16 cellular contexts compared by ENCODE assay signal in genomic region chr3:194051554-194052175, GRCh38.
DNase-seq lines count a peak whose midpoint lies in the region; ATAC-seq and TF ChIP-seq lines count a peak whose summit lies in the region.
"Had no signal": no experiment of that assay in that cellular context is flagged by ENCODE, and none has a peak within 500 bp of the region (broad histone marks: within the 10 kb centered on the region; RNA-seq: fewer than 3 reads in every experiment).

No MANE protein-coding gene starts in this region.

- H3K27ac ChIP-seq in WERI-Rb-1, result no peak overlapping the region
- H3K27ac ChIP-seq: parathyroid adenoma, tibial nerve had no signal

- peaks cover 10% of the 10 kb centered on the region for H3K9me3 Mint-ChIP-seq in activated CD4-positive, alpha-beta T cell treated with anti-CD3 and anti-CD28 coated beads for 36 hours (ENCODE audit: low read depth)
- peaks cover 9 to 16% (median 14%) of the 10 kb centered on the region in 3 donors for H3K9me3 Mint-ChIP-seq in T-cell

- CTCF ChIA-PET in activated CD4-positive, alpha-beta T cell treated with anti-CD3 and anti-CD28 coated beads for 36 hours (lab: Charles Lee), result no interaction called here
- CTCF ChIA-PET in T-cell (lab: Charles Lee), result no interaction called here

- no peak overlapping the region for H3K4me3 Mint-ChIP-seq in activated CD4-positive, alpha-beta T cell treated with anti-CD3 and anti-CD28 coated beads for 36 hours
- H3K4me3 Mint-ChIP-seq in T-cell, result no peak overlapping the region
- H3K4me3 Mint-ChIP-seq: activated CD8-positive, alpha-beta memory T cell treated with anti-CD3 and anti-CD28 coated beads, Interleukin-2, amount 10 ng/mL, durations not matched to agents 7 days and 5 days; stimulated activated effector memory CD8-positive, alpha-beta T cell treated with anti-CD3 and anti-CD28 coated beads, Interleukin-12 subunit alpha, Interleukin-12 subunit beta, amount 100 ng/mL, for 72 hours had no signal

- H3K9me3 ChIP-seq in mucosa of descending colon, result peaks cover 9% of the 10 kb centered on the region
- H3K9me3 ChIP-seq in WERI-Rb-1 (ENCODE audit: severe bottlenecking), result no peaks in the 10 kb centered on the region

- H3K27ac Mint-ChIP-seq in activated CD4-positive, alpha-beta T cell treated with anti-CD3 and anti-CD28 coated beads for 36 hours, result no peak overlapping the region
- no peak overlapping the region for H3K27ac Mint-ChIP-seq in T-cell
- H3K27ac Mint-ChIP-seq: activated CD8-positive, alpha-beta memory T cell treated with anti-CD3 and anti-CD28 coated beads, Interleukin-2, amount 10 ng/mL, durations not matched to agents 7 days and 5 days; stimulated activated effector memory CD8-positive, alpha-beta T cell treated with anti-CD3 and anti-CD28 coated beads, Interleukin-12 subunit alpha, Interleukin-12 subunit beta, amount 100 ng/mL, for 72 hours had no signal

- H3K36me3 ChIP-seq in mucosa of descending colon (ENCODE audit: low read depth) (no peaks in the 10 kb centered on the region), H7 (replicated peaks; ENCODE audit: control insufficient read depth, insufficient read depth, low read length) (no peaks in the 10 kb centered on the region), WERI-Rb-1 (no peaks in the 10 kb centered on the region)
- H3K36me3 ChIP-seq: tibial nerve had no signal

- ATAC-seq in mucosa of descending colon (peak; percentile 85), T-cell (replicated peaks in 1 of 4) (no peak)
- no peak for ATAC-seq in activated CD4-positive, alpha-beta T cell treated with anti-CD3 and anti-CD28 coated beads for 36 hours
- ATAC-seq: activated CD4-positive, CD25-positive, alpha-beta regulatory T cell treated with anti-CD3 and anti-CD28 coated beads, Interleukin-2, amount 50 U/mL, for 24 hours; activated CD8-positive, alpha-beta memory T cell treated with anti-CD3 and anti-CD28 coated beads, Interleukin-2, amount 10 ng/mL, durations not matched to agents 7 days and 5 days; left lobe of liver; stimulated activated effector memory CD8-positive, alpha-beta T cell treated with anti-CD3 and anti-CD28 coated beads, Interleukin-12 subunit alpha, Interleukin-12 subunit beta, amount 100 ng/mL, for 72 hours had no signal

- H3K27me3 ChIP-seq in H7 (ENCODE audit: control insufficient read depth, insufficient read depth, low read length), result 0 out of 2 replicates have a peak, but pooled peaks cover 4% of the 10 kb centered on the region
- no peaks in the 10 kb centered on the region for H3K27me3 ChIP-seq in WERI-Rb-1 (ENCODE audit: insufficient read depth, low read depth, severe bottlenecking)
- H3K27me3 ChIP-seq: tibial nerve had no signal

- H3K36me3 Mint-ChIP-seq in activated CD4-positive, alpha-beta T cell treated with anti-CD3 and anti-CD28 coated beads for 36 hours (ENCODE audit: low read depth), result no peaks in the 10 kb centered on the region
- H3K36me3 Mint-ChIP-seq in T-cell, result no peaks in the 10 kb centered on the region
- H3K36me3 Mint-ChIP-seq: activated CD8-positive, alpha-beta memory T cell treated with anti-CD3 and anti-CD28 coated beads, Interleukin-2, amount 10 ng/mL, durations not matched to agents 7 days and 5 days; stimulated activated effector memory CD8-positive, alpha-beta T cell treated with anti-CD3 and anti-CD28 coated beads, Interleukin-12 subunit alpha, Interleukin-12 subunit beta, amount 100 ng/mL, for 72 hours had no signal

- peaks cover 24% of the 10 kb centered on the region for H3K4me1 ChIP-seq in mucosa of descending colon (ENCODE audit: low read depth)

- TF ChIP-seq CTCF in mucosa of descending colon (IDR thresholded peaks at IDR 0.05) (no peak), WERI-Rb-1 (IDR thresholded peaks at IDR 0.05; ENCODE audit: low read depth, low read length) (no peak)

- H3K4me1 Mint-ChIP-seq in activated CD4-positive, alpha-beta T cell treated with anti-CD3 and anti-CD28 coated beads for 36 hours, result peaks cover 4% of the 10 kb centered on the region
- peaks cover 0 to 4% (median 0%) of the 10 kb centered on the region in 3 donors for H3K4me1 Mint-ChIP-seq in T-cell
- H3K4me1 Mint-ChIP-seq: activated CD8-positive, alpha-beta memory T cell treated with anti-CD3 and anti-CD28 coated beads, Interleukin-2, amount 10 ng/mL, durations not matched to agents 7 days and 5 days; stimulated activated effector memory CD8-positive, alpha-beta T cell treated with anti-CD3 and anti-CD28 coated beads, Interleukin-12 subunit alpha, Interleukin-12 subunit beta, amount 100 ng/mL, for 72 hours had no signal

- intact Hi-C loops in mucosa of descending colon (cut with DNase I, micrococcal nuclease), result no loop called here
- intact Hi-C loops in activated CD4-positive, alpha-beta T cell treated with anti-CD3 and anti-CD28 coated beads for 36 hours (cut with DNase I, micrococcal nuclease), result no loop called here

- H3K27me3 Mint-ChIP-seq in activated CD4-positive, alpha-beta T cell treated with anti-CD3 and anti-CD28 coated beads for 36 hours, result peaks cover 6% of the 10 kb centered on the region
- H3K27me3 Mint-ChIP-seq in T-cell, result peaks cover 5 to 14% of the 10 kb centered on the region in 2 donors

- peak; percentile 40 for DNase-seq in LoVo (ENCODE audit: low spot score)
- DNase-seq in NCI-H146 treated with DMSO at 0.1 percent for 48 hours (lab: John Stamatoyannopoulos, UW; ENCODE audit: unreplicated experiment), result peak; percentile 88
- DNase-seq in RPMI7951 (ENCODE audit: low read depth), result peak; percentile 78
- DNase-seq in mucosa of descending colon, result peak in 1 of 3 donors; percentile 35
- no peak for DNase-seq in H7
- no peak for DNase-seq in activated CD4-positive, alpha-beta T cell treated with anti-CD3 and anti-CD28 coated beads for 36 hours
- no peak for DNase-seq in T-cell
- no peak for DNase-seq in WERI-Rb-1
- DNase-seq: activated CD8-positive, alpha-beta memory T cell treated with anti-CD3 and anti-CD28 coated beads, Interleukin-2, amount 10 ng/mL, durations not matched to agents 7 days and 5 days; activated gamma-delta T cell treated with Interleukin-2 at 50 U/mL for 16 hours; NCI-H524 treated with DMSO at 0.1 percent for 48 hours had no signal

- H3K4me3 ChIP-seq in mucosa of descending colon (no peak overlapping the region), H7 (ENCODE audit: insufficient read depth, low read depth, low read length) (no peak overlapping the region), WERI-Rb-1 (ENCODE audit: low read depth, low read length) (no peak overlapping the region)
- H3K4me3 ChIP-seq: tibial nerve had no signal

- POLR2A ChIA-PET in activated CD4-positive, alpha-beta T cell treated with anti-CD3 and anti-CD28 coated beads for 36 hours (lab: Charles Lee), result no interaction called here
- POLR2A ChIA-PET in T-cell (lab: Charles Lee), result no interaction called here

Comparison
In these comparisons a context has a peak if more than half of its experiments do, and no peak if none do; other contexts are left out.
1. DNase-seq: peak in LoVo (single experiment), NCI-H146 treated with DMSO at 0.1 percent for 48 hours (single experiment) and RPMI7951 (single experiment); none in H7 (single experiment), activated CD4-positive, alpha-beta T cell treated with anti-CD3 and anti-CD28 coated beads for 36 hours (single experiment), T-cell (0 of 34) and WERI-Rb-1 (single experiment).